ENCODE assay signal across 21 cellular contexts in the genomic region with DNA sequence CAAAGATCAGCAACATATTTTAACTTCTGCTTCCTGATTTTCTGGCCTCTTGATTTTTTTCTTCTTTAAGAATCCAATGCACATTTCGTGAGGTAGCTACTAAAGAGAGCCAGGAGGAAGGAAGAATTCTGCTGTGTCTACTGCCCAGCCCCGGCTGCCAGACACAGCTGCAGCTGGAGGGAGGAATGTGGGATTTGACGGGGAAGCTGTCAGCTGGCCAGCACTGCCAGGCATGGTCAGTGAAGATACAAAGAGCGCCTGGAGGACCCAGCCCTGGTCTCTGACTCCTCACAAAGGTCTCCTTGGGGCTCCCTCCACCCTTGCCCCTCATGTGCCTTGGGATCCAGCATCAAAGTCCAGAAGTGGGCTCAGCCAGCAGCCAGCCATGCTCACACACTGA. TPM values are rescaled to one million over a fixed set of nuclear protein-coding genes. Genes with fewer than 3 reads are reported as not detected.
A peak's percentile ranks its signal among the peaks of the same experiment; 100 is the strongest.
DNase-seq lines count a peak whose midpoint lies in the region; ATAC-seq, FAIRE-seq and TF ChIP-seq lines count a peak whose summit lies in the region.
"Had no signal": no experiment of that assay in that cellular context is flagged by ENCODE, and none has a peak within 500 bp of the region (broad histone marks: within the 10 kb centered on the region; RNA-seq: fewer than 3 reads in every experiment).

No MANE protein-coding gene starts in this region.

- intact Hi-C loops in Right ventricle myocardium inferior (cut with DNase I), result no loop called here
- intact Hi-C loops in cardiac septum (cut with DNase I), result loop anchor here (2.0 kb wide), 1 partner anchor 59 kb away; no protein-coding TSS in a partner anchor
- intact Hi-C loops in transverse colon (cut with DNase I; ENCODE audit: low total_unique reads), result no loop called here

- ATAC-seq in Right ventricle myocardium inferior (peak; percentile 91), gastroesophageal sphincter (peak; percentile 46), GM21737 (IDR thresholded peaks at IDR 0.05; ENCODE audit: unreplicated experiment) (no peak)

- H3K36me3 ChIP-seq in gastroesophageal sphincter (no peaks in the 10 kb centered on the region), transverse colon (no peaks in the 10 kb centered on the region)
- H3K36me3 ChIP-seq: adrenal gland, upper lobe of left lung had no signal

- DNase-seq in Right ventricle myocardium inferior (ENCODE audit: missing footprints) (peak; percentile 80), cardiac septum (ENCODE audit: low spot score) (no peak), mucosa of gallbladder (ENCODE audit: low spot score) (peak; percentile 58), transverse colon (peak; percentile 26), urothelium cell line (ENCODE audit: low spot score) (no peak), RKO (ENCODE audit: low spot score) (no peak)
- DNase-seq: 8988T; activated CD4-positive, CD25-positive, alpha-beta regulatory T cell; central memory CD4-positive, alpha-beta T cell; DND-41; effector memory CD4-positive, alpha-beta T cell; NCI-H1417; NCI-H2171; stimulated activated naive CD4-positive, alpha-beta T cell treated with Interleukin-2 at 50 U/mL for 16 hours; upper lobe of left lung had no signal

- WGBS in gastroesophageal sphincter (ENCODE audit: low coverage in 1 of 2), 2 donors, result 0 to 5% methylated on average over 1 to 2 of the region's 4 CpGs
- 0 to 18% methylated on average over 1 to 4 of the region's 4 CpGs for WGBS in transverse colon (ENCODE audit: low coverage in 1 of 2), 2 donors

- no peak for FAIRE-seq in urothelium cell line (lab: Jason Lieb, UNC)
- FAIRE-seq: GM18507 had no signal

- TF ChIP-seq POLR2A in gastroesophageal sphincter (IDR thresholded peaks at IDR 0.05) (no peak), transverse colon (IDR thresholded peaks at IDR 0.05) (no peak)

- TF ChIP-seq EP300 in gastroesophageal sphincter (IDR thresholded peaks at IDR 0.05) (no peak), transverse colon (IDR thresholded peaks at IDR 0.05; ENCODE audit: low read depth) (no peak)

- TF ChIP-seq CTCF in gastroesophageal sphincter (IDR thresholded peaks at IDR 0.05) (no peak), transverse colon (IDR thresholded peaks at IDR 0.05) (no peak)

- no peaks in the 10 kb centered on the region for H3K27me3 ChIP-seq in gastroesophageal sphincter
- H3K27me3 ChIP-seq in transverse colon, result no peaks in the 10 kb centered on the region
- H3K27me3 ChIP-seq: adrenal gland, upper lobe of left lung had no signal

- H3K4me1 ChIP-seq in gastroesophageal sphincter (peaks cover 0 to 18% (median 0%) of the 10 kb centered on the region in 3 donors), transverse colon (peaks cover 0 to 4% (median 0%) of the 10 kb centered on the region in 4 donors)
- H3K4me1 ChIP-seq: adrenal gland, upper lobe of left lung had no signal

- H3K4me3 ChIP-seq in gastroesophageal sphincter, result no peak overlapping the region
- no peak overlapping the region for H3K4me3 ChIP-seq in transverse colon
- H3K4me3 ChIP-seq: adrenal gland, upper lobe of left lung had no signal

- H3K27ac ChIP-seq in gastroesophageal sphincter (peak overlapping the region in 1 of 4 donors; percentile 9), transverse colon (peak overlapping the region in 1 of 4 donors; percentile 17)
- H3K27ac ChIP-seq: adrenal gland, C4-2B, upper lobe of left lung had no signal

- H3K9me3 ChIP-seq in gastroesophageal sphincter, result no peaks in the 10 kb centered on the region
- no peaks in the 10 kb centered on the region for H3K9me3 ChIP-seq in transverse colon
- H3K9me3 ChIP-seq: adrenal gland, upper lobe of left lung had no signal

- in situ Hi-C loops in transverse colon (cut with MboI; ENCODE audit: low pct_ligation_motif_present in 1 of 4, low pct_unique_long_range_greater_than_20kb in 1 of 4, low sequenced_read_pairs in 3 of 4), result no loop called here

RNA-seq across cellular contexts. Expression of gene AOC1, which starts 6.8 kb away (rescaled TPM):
- total RNA-seq in Right ventricle myocardium inferior (0.27 TPM), cardiac septum (0.43 TPM), gastroesophageal sphincter (under 1 TPM in 2 of 4 donors, not detected in 2; 0.69 TPM), mucosa of gallbladder (8.4 TPM), transverse colon (100 to 1,000 TPM; 143 to 687 (median 427) TPM)
- total RNA-seq: T-helper 2 cell treated with Interferon-gamma antibody and Interleukin-4, amounts not matched to agents 100 ng/mL and 5 ng/mL, for 36 hours had no signal

RNA-seq across cellular contexts. Expression of gene TMEM176A, which starts 44.9 kb away (rescaled TPM):
- total RNA-seq in Right ventricle myocardium inferior (31.1 TPM), cardiac septum (26.1 TPM), gastroesophageal sphincter (10 to 100 TPM in 3 of 4 donors, 1 to 10 TPM in 1; 6.5 to 42.4 (median 28.7) TPM), mucosa of gallbladder (246 TPM), transverse colon (100 to 1,000 TPM in 3 of 4 donors, 10 to 100 TPM in 1; 44.6 to 210 (median 171) TPM)
- total RNA-seq: T-helper 2 cell treated with Interferon-gamma antibody and Interleukin-4, amounts not matched to agents 100 ng/mL and 5 ng/mL, for 36 hours had no signal

RNA-seq across cellular contexts. Expression of gene TMEM176B, which starts 45.3 kb away (rescaled TPM):
- total RNA-seq in Right ventricle myocardium inferior, result 43.1 TPM
- total RNA-seq in cardiac septum, result 44.9 TPM
- total RNA-seq in gastroesophageal sphincter, result 10 to 100 TPM; 18.2 to 69.3 (median 52.6) TPM
- 304 TPM for total RNA-seq in mucosa of gallbladder
- total RNA-seq in transverse colon, result 100 to 1,000 TPM in 3 of 4 donors, 10 to 100 TPM in 1; 30.4 to 369 (median 224) TPM
- total RNA-seq: T-helper 2 cell treated with Interferon-gamma antibody and Interleukin-4, amounts not matched to agents 100 ng/mL and 5 ng/mL, for 36 hours had no signal

Comparison
In these comparisons a context has a peak if more than half of its experiments do, and no peak if none do; other contexts are left out.
1. DNase-seq: peak in Right ventricle myocardium inferior (single experiment), mucosa of gallbladder (single experiment) and transverse colon (single experiment); none in cardiac septum (single experiment), urothelium cell line (single experiment) and RKO (single experiment).
2. RNA of gene AOC1, which starts 6.8 kb away (total RNA-seq): 143 to 687 TPM in transverse colon; 8.4 TPM in mucosa of gallbladder (single experiment), 0.69 TPM in gastroesophageal sphincter, 0.43 TPM in cardiac septum (single experiment) and 0.27 TPM in Right ventricle myocardium inferior (single experiment); every median in the first group is over 10 times any median in the second.